Comparison of ENCODE assay signal across 10 cellular contexts in the genomic region with DNA sequence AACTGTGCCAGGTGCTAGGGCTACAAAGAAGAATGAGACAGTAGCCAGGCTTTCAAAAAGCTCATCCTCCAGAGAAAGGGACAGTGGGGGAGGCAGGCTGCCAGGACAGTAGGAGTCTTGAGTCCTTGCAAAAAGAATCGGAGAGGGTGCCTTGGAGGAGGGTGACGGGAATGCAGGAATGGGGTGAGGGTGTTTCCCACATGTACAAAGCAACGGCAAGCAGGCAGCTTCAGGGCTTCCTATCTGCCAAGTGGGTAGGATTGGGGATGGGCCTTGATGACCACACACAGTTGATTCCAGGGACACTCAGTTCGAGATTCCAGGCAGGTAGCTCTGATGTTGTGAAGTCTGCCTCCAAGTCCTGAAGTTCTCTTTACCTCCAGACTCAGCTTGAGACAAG. TPM values are rescaled to one million over a fixed set of nuclear protein-coding genes. Genes with fewer than 3 reads are reported as not detected.
DNase-seq lines count a peak whose midpoint lies in the region; ATAC-seq and TF ChIP-seq lines count a peak whose summit lies in the region.
"Had no signal": no experiment of that assay in that cellular context is flagged by ENCODE, and none has a peak within 500 bp of the region (broad histone marks: within the 10 kb centered on the region; RNA-seq: fewer than 3 reads in every experiment).

No MANE protein-coding gene starts in this region.

- H3K9me3 ChIP-seq in DND-41 (ENCODE audit: insufficient read depth, low read length, severe bottlenecking): no peaks in the 10 kb centered on the region
- H3K9me3 ChIP-seq in neural cell (ENCODE audit: low read length): no peaks in the 10 kb centered on the region
- H3K9me3 ChIP-seq: gastroesophageal sphincter, uterus had no signal

- no peak for TF ChIP-seq RAD21 in neural cell (conservative IDR thresholded peaks at IDR 0.05)

- no peaks in the 10 kb centered on the region for H3F3A ChIP-seq in neural cell (ENCODE audit: insufficient read depth, low read length, poor library complexity, severe bottlenecking)

- no peak overlapping the region for H3K27ac Mint-ChIP-seq in activated naive CD8-positive, alpha-beta T cell treated with anti-CD3 and anti-CD28 coated beads, Interleukin-2, amount 10 ng/mL, durations not matched to agents 7 days and 5 days

- H2AFZ ChIP-seq in DND-41 (ENCODE audit: low read depth, low read length) (peak overlapping the region; percentile 69), neural cell (ENCODE audit: low read depth, low read length) (no peak overlapping the region)

- no peaks in the 10 kb centered on the region for H3K9me3 Mint-ChIP-seq in activated naive CD8-positive, alpha-beta T cell treated with anti-CD3 and anti-CD28 coated beads, Interleukin-2, amount 10 ng/mL, durations not matched to agents 7 days and 5 days

- H4K20me1 ChIP-seq in DND-41 (ENCODE audit: insufficient read depth, low read length): no peaks in the 10 kb centered on the region
- H4K20me1 ChIP-seq in neural cell (ENCODE audit: insufficient read depth): no peaks in the 10 kb centered on the region

- H3K9me2 ChIP-seq in neural cell (ENCODE audit: insufficient read depth, low read length): no peaks in the 10 kb centered on the region

- DNase-seq in DND-41: no peak
- peak; percentile 79 for DNase-seq in Kasumi-1 (lab: John Stamatoyannopoulos, UW)
- no peak for DNase-seq in activated naive CD8-positive, alpha-beta T cell treated with anti-CD3 and anti-CD28 coated beads, Interleukin-2, amount 10 ng/mL, durations not matched to agents 7 days and 5 days
- no peak for DNase-seq in H7
- no peak for DNase-seq in cerebellum (ENCODE audit: low spot score)
- DNase-seq: NCI-H146, uterus had no signal

- POLR2A ChIA-PET in activated naive CD8-positive, alpha-beta T cell treated with anti-CD3 and anti-CD28 coated beads, Interleukin-2, amount 10 ng/mL, durations not matched to agents 7 days and 5 days (lab: Charles Lee): no interaction called here

- no peaks in the 10 kb centered on the region for H3K27me3 ChIP-seq in DND-41 (ENCODE audit: insufficient read depth, low read length, poor library complexity)
- H3K27me3 ChIP-seq in neural cell (ENCODE audit: insufficient read depth, low read depth, low read length): peaks cover 3% of the 10 kb centered on the region
- peaks cover 17% of the 10 kb centered on the region for H3K27me3 ChIP-seq in H7 (ENCODE audit: control insufficient read depth, insufficient read depth, low read length)
- H3K27me3 ChIP-seq: uterus had no signal

- no peak for TF ChIP-seq EP300 in neural cell (conservative IDR thresholded peaks at IDR 0.05; ENCODE audit: poor library complexity, severe bottlenecking)

- H3K79me2 ChIP-seq in DND-41 (ENCODE audit: insufficient read depth, low read length) (no peaks in the 10 kb centered on the region), neural cell (replicated peaks; ENCODE audit: insufficient read depth, low read length) (no peaks in the 10 kb centered on the region)

- peak overlapping the region; percentile 96 for H3K27ac ChIP-seq in DND-41 (ENCODE audit: low read length)
- no peak overlapping the region for H3K27ac ChIP-seq in neural cell (ENCODE audit: low read length)
- H3K27ac ChIP-seq: gastroesophageal sphincter, uterus had no signal

- peaks cover 48% of the 10 kb centered on the region for H3K4me1 ChIP-seq in DND-41 (ENCODE audit: insufficient read depth, low read length)
- H3K4me1 ChIP-seq: uterus had no signal

- no peak for ATAC-seq in DND-41 (ENCODE audit: insufficient read depth, low read depth)
- ATAC-seq in activated naive CD8-positive, alpha-beta T cell treated with anti-CD3 and anti-CD28 coated beads, Interleukin-2, amount 10 ng/mL, durations not matched to agents 7 days and 5 days (ENCODE audit: low read depth): no peak
- no peak for ATAC-seq in GM19328 (IDR thresholded peaks at IDR 0.05; ENCODE audit: unreplicated experiment)

- H3K36me3 Mint-ChIP-seq in activated naive CD8-positive, alpha-beta T cell treated with anti-CD3 and anti-CD28 coated beads, Interleukin-2, amount 10 ng/mL, durations not matched to agents 7 days and 5 days: no peaks in the 10 kb centered on the region

- H3K9ac ChIP-seq in DND-41 (ENCODE audit: low read depth, low read length) (peak overlapping the region; percentile 64), neural cell (ENCODE audit: low read length) (no peak overlapping the region)

- H3K4me3 ChIP-seq in DND-41 (ENCODE audit: low read depth in 1 of 2, low read length in 2 of 2) (peak overlapping the region; percentile 9 to 53; a peak in 3 of 4 replicates), neural cell (ENCODE audit: low read length) (peak overlapping the region; percentile 67), H7 (ENCODE audit: insufficient read depth, low read depth, low read length) (no peak overlapping the region)

- H3K36me3 ChIP-seq in DND-41 (ENCODE audit: insufficient read depth, low read length) (no peaks in the 10 kb centered on the region), neural cell (ENCODE audit: insufficient read depth, low read length) (no peaks in the 10 kb centered on the region), H7 (replicated peaks; ENCODE audit: control insufficient read depth, insufficient read depth, low read length) (no peaks in the 10 kb centered on the region)
- H3K36me3 ChIP-seq: gastroesophageal sphincter, uterus had no signal

- peak overlapping the region; percentile 87 for H3K4me3 Mint-ChIP-seq in activated naive CD8-positive, alpha-beta T cell treated with anti-CD3 and anti-CD28 coated beads, Interleukin-2, amount 10 ng/mL, durations not matched to agents 7 days and 5 days

- peak overlapping the region; percentile 68 for H3K4me2 ChIP-seq in DND-41 (ENCODE audit: insufficient read depth, low read length)
- H3K4me2 ChIP-seq in neural cell (ENCODE audit: low read length): peak overlapping the region; percentile 88

- no peak for TF ChIP-seq CTCF in DND-41 (IDR thresholded peaks at IDR 0.05; ENCODE audit: borderline replicate concordance, extremely low read depth, low read length, poor library complexity, severe bottlenecking)
- TF ChIP-seq CTCF in neural cell (IDR thresholded peaks at IDR 0.05; ENCODE audit: poor library complexity, severe bottlenecking): no peak

- H3K4me1 Mint-ChIP-seq in activated naive CD8-positive, alpha-beta T cell treated with anti-CD3 and anti-CD28 coated beads, Interleukin-2, amount 10 ng/mL, durations not matched to agents 7 days and 5 days: peaks cover 13% of the 10 kb centered on the region

- peaks cover 14% of the 10 kb centered on the region for H3K27me3 Mint-ChIP-seq in activated naive CD8-positive, alpha-beta T cell treated with anti-CD3 and anti-CD28 coated beads, Interleukin-2, amount 10 ng/mL, durations not matched to agents 7 days and 5 days

TF ChIP-seq in neural cell, 6 proteins besides CTCF, POLR2A, EP300 and RAD21:
- TF ChIP-seq TAF1 (IDR thresholded peaks at IDR 0.05; ENCODE audit: low read depth) (no peak), SMC3 (conservative IDR thresholded peaks at IDR 0.05; ENCODE audit: poor library complexity) (no peak), EZH2 (IDR thresholded peaks at IDR 0.05; ENCODE audit: borderline replicate concordance, insufficient read depth, low read length, poor library complexity, severe bottlenecking) (no peak), POLR2AphosphoS5 (IDR thresholded peaks at IDR 0.05) (no peak), MXI1 (conservative IDR thresholded peaks at IDR 0.05; ENCODE audit: poor library complexity, severe bottlenecking) (no peak)
- TF ChIP-seq, protein P1, sequence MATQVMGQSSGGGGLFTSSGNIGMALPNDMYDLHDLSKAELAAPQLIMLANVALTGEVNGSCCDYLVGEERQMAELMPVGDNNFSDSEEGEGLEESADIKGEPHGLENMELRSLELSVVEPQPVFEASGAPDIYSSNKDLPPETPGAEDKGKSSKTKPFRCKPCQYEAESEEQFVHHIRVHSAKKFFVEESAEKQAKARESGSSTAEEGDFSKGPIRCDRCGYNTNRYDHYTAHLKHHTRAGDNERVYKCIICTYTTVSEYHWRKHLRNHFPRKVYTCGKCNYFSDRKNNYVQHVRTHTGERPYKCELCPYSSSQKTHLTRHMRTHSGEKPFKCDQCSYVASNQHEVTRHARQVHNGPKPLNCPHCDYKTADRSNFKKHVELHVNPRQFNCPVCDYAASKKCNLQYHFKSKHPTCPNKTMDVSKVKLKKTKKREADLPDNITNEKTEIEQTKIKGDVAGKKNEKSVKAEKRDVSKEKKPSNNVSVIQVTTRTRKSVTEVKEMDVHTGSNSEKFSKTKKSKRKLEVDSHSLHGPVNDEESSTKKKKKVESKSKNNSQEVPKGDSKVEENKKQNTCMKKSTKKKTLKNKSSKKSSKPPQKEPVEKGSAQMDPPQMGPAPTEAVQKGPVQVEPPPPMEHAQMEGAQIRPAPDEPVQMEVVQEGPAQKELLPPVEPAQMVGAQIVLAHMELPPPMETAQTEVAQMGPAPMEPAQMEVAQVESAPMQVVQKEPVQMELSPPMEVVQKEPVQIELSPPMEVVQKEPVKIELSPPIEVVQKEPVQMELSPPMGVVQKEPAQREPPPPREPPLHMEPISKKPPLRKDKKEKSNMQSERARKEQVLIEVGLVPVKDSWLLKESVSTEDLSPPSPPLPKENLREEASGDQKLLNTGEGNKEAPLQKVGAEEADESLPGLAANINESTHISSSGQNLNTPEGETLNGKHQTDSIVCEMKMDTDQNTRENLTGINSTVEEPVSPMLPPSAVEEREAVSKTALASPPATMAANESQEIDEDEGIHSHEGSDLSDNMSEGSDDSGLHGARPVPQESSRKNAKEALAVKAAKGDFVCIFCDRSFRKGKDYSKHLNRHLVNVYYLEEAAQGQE (IDR thresholded peaks at IDR 0.05; ENCODE audit: borderline replicate concordance): no peak

RNA-seq across cellular contexts. Expression of a gene that starts 54.4 kb away (rescaled TPM):
- 1 to 10 TPM; 5.1 to 5.4 TPM for total RNA-seq in activated naive CD8-positive, alpha-beta T cell treated with anti-CD3 and anti-CD28 coated beads, Interleukin-2, amount 10 ng/mL, durations not matched to agents 7 days and 5 days
- 0.15 and 1.5 TPM in 2 replicates for polyA plus RNA-seq in neural cell
- 0.24 and 0.81 TPM in 2 replicates for polyA minus RNA-seq in neural cell
- 1.5 and 1.9 TPM in 2 replicates for total RNA-seq in H7 (2014; rRNA removed; shearing (Covaris generic))
- total RNA-seq in cerebellum: 1.5 TPM

RNA-seq across cellular contexts. Expression of a gene that starts 54.6 kb away (rescaled TPM):
- 10 to 100 TPM; 30.0 to 30.9 TPM for total RNA-seq in activated naive CD8-positive, alpha-beta T cell treated with anti-CD3 and anti-CD28 coated beads, Interleukin-2, amount 10 ng/mL, durations not matched to agents 7 days and 5 days
- polyA plus RNA-seq in neural cell: 13.0 and 16.6 TPM in 2 replicates
- 49.1 and 49.9 TPM in 2 replicates for polyA minus RNA-seq in neural cell
- total RNA-seq in H7 (2014; rRNA removed; shearing (Covaris generic)): 2.0 and 3.6 TPM in 2 replicates
- 22.9 TPM for total RNA-seq in cerebellum

Comparison
In these comparisons a context has a peak if more than half of its experiments do, and no peak if none do; other contexts are left out.
1. DNase-seq: peak in Kasumi-1 (2 of 2); none in DND-41 (single experiment), activated naive CD8-positive, alpha-beta T cell treated with anti-CD3 and anti-CD28 coated beads, Interleukin-2, amount 10 ng/mL, durations not matched to agents 7 days and 5 days (single experiment), H7 (single experiment) and cerebellum (single experiment).